Comparison of ENCODE assay signal across 1 cellular context in the genomic region with DNA sequence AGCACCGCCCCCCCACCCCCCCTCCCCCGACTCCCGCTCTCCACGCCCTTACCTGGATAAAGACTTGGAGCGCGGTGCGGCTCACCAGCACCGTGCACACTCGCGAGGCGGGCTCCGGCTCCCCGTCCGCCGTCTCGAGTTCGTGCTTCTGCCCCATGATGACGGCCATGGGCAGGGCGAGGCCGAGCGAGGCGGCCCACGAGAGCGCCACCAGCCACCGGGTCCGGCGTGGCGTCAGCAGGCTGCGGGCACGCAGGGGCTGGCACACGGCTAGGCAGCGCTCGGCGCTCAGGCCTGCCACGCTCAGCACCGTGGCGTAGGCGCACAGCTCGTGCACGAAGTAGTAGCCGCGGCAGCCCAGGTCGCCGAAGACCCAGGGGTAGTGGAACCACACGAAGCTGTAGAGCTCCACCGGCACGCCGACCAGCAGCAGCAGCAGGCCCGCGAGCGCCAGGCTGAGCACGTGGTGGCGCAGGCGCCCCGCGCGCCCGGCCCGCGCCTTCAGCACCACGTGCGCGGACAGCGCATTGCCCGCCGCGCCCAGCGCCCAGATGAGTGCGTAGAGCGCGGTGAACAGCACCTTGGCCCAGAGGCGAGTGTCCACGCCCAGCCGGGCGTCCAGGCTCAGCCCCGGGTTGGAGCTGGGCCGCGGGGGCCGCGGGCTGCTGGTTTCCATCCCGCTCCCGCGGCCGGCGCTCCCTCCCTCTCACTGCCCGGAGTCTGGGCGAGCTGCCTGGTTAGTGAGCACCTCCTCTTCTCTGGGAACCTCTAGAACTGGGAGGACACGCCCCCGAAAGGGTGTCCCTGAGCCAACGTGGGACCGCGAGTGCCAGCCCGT.
A peak's percentile ranks its signal among the peaks of the same experiment; 100 is the strongest.
TF ChIP-seq lines count a peak whose summit lies in the region.

A gene with protein sequence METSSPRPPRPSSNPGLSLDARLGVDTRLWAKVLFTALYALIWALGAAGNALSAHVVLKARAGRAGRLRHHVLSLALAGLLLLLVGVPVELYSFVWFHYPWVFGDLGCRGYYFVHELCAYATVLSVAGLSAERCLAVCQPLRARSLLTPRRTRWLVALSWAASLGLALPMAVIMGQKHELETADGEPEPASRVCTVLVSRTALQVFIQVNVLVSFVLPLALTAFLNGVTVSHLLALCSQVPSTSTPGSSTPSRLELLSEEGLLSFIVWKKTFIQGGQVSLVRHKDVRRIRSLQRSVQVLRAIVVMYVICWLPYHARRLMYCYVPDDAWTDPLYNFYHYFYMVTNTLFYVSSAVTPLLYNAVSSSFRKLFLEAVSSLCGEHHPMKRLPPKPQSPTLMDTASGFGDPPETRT (minus strand): TSS at position 742 of the 838 bp plus-strand sequence. CDS start 66 bp downstream, at position 676.

TF ChIP-seq in HepG2, 621 proteins besides CTCF, POLR2A, EP300 and RAD21 (continued from another document and continues in another):
- TF ChIP-seq, protein P1, sequence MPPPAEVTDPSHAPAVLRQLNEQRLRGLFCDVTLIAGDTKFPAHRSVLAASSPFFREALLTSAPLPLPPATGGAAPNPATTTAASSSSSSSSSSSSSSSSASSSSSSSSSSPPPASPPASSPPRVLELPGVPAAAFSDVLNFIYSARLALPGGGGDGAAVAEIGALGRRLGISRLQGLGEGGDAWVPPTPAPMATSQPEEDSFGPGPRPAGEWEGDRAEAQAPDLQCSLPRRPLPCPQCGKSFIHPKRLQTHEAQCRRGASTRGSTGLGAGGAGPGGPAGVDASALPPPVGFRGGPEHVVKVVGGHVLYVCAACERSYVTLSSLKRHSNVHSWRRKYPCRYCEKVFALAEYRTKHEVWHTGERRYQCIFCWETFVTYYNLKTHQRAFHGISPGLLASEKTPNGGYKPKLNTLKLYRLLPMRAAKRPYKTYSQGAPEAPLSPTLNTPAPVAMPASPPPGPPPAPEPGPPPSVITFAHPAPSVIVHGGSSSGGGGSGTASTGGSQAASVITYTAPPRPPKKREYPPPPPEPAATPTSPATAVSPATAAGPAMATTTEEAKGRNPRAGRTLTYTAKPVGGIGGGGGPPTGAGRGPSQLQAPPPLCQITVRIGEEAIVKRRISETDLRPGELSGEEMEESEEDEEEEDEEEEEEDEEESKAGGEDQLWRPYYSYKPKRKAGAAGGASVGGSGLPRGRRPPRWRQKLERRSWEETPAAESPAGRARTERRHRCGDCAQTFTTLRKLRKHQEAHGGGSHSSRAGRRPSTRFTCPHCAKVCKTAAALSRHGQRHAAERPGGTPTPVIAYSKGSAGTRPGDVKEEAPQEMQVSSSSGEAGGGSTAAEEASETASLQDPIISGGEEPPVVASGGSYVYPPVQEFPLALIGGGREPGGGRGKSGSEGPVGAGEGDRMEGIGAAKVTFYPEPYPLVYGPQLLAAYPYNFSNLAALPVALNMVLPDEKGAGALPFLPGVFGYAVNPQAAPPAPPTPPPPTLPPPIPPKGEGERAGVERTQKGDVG (CRISPR knock-in tag; IDR thresholded peaks at IDR 0.05; ENCODE audit: borderline replicate concordance), result no peak
- TF ChIP-seq MZF1 (CRISPR knock-in tag; IDR thresholded peaks at IDR 0.05; ENCODE audit: borderline replicate concordance) (no peak), HIVEP1 (CRISPR knock-in tag; IDR thresholded peaks at IDR 0.05) (peak; percentile 62; the same call in 1 of the 2 replicates), GFI1 (CRISPR knock-in tag; IDR thresholded peaks at IDR 0.05; ENCODE audit: borderline replicate concordance) (peak; percentile 88), ZNF441 (CRISPR knock-in tag; IDR thresholded peaks at IDR 0.05; ENCODE audit: borderline replicate concordance) (peak; percentile 97), RBFOX2 (IDR thresholded peaks at IDR 0.05; ENCODE audit: low read depth, low read length) (0 out of 2 replicates have a peak, but pooled peaks have one; percentile 18), PHF5A (CRISPR knock-in tag; IDR thresholded peaks at IDR 0.05; ENCODE audit: low read depth, unreplicated experiment) (peak; percentile 84), ZSCAN31 (CRISPR knock-in tag; IDR thresholded peaks at IDR 0.05; ENCODE audit: low read depth) (peak; percentile 100), ZNF557 (CRISPR knock-in tag; IDR thresholded peaks at IDR 0.05) (peak; percentile 98), NR3C1 (CRISPR knock-in tag; IDR thresholded peaks at IDR 0.05) (no peak; the same call in 1 of the 2 replicates), PAF1 (CRISPR knock-in tag; IDR thresholded peaks at IDR 0.05) (no peak), ZNF180 (CRISPR knock-in tag; IDR thresholded peaks at IDR 0.05; ENCODE audit: borderline replicate concordance, low read depth) (no peak; the same call in 1 of the 2 replicates), RXRB (CRISPR knock-in tag; IDR thresholded peaks at IDR 0.05; ENCODE audit: borderline replicate concordance) (peak; percentile 86), ZFP62 (CRISPR knock-in tag; IDR thresholded peaks at IDR 0.05) (no peak), SCMH1 (CRISPR knock-in tag; IDR thresholded peaks at IDR 0.05; ENCODE audit: borderline replicate concordance) (no peak), ZNF292 (CRISPR knock-in tag; IDR thresholded peaks at IDR 0.05; ENCODE audit: borderline replicate concordance, low read depth) (no peak), NONO (IDR thresholded peaks at IDR 0.05) (no peak), NONO (CRISPR knock-in tag; conservative IDR thresholded peaks at IDR 0.05) (peak; percentile 86), AGO2 (optimal IDR thresholded peaks at IDR 0.05; ENCODE audit: low read depth, low read length) (no peak), TOPORS (CRISPR knock-in tag; IDR thresholded peaks at IDR 0.05) (peak; percentile 100), ZEB1 (IDR thresholded peaks at IDR 0.05; ENCODE audit: insufficient replicate concordance, low read depth) (no peak), ZNF20 (CRISPR knock-in tag; IDR thresholded peaks at IDR 0.05) (no peak), STAG1 (CRISPR knock-in tag; IDR thresholded peaks at IDR 0.05) (peak; percentile 70), YEATS2 (CRISPR knock-in tag; IDR thresholded peaks at IDR 0.05; ENCODE audit: borderline replicate concordance) (peak; percentile 84; the same call in 1 of the 2 replicates), FOXK2 (IDR thresholded peaks at IDR 0.05) (no peak), HNF4A (CRISPR knock-in tag; IDR thresholded peaks at IDR 0.05) (no peak; the same call in 1 of the 2 replicates), BHLHE40 (IDR thresholded peaks at IDR 0.05; ENCODE audit: low read length) (peak; percentile 80), RAD51 (IDR thresholded peaks at IDR 0.05; ENCODE audit: borderline replicate concordance) (no peak)
- TF ChIP-seq, protein P2, sequence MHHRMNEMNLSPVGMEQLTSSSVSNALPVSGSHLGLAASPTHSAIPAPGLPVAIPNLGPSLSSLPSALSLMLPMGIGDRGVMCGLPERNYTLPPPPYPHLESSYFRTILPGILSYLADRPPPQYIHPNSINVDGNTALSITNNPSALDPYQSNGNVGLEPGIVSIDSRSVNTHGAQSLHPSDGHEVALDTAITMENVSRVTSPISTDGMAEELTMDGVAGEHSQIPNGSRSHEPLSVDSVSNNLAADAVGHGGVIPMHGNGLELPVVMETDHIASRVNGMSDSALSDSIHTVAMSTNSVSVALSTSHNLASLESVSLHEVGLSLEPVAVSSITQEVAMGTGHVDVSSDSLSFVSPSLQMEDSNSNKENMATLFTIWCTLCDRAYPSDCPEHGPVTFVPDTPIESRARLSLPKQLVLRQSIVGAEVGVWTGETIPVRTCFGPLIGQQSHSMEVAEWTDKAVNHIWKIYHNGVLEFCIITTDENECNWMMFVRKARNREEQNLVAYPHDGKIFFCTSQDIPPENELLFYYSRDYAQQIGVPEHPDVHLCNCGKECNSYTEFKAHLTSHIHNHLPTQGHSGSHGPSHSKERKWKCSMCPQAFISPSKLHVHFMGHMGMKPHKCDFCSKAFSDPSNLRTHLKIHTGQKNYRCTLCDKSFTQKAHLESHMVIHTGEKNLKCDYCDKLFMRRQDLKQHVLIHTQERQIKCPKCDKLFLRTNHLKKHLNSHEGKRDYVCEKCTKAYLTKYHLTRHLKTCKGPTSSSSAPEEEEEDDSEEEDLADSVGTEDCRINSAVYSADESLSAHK (CRISPR knock-in tag; IDR thresholded peaks at IDR 0.05; ENCODE audit: borderline replicate concordance), result peak; percentile 94
- TF ChIP-seq, protein P3, sequence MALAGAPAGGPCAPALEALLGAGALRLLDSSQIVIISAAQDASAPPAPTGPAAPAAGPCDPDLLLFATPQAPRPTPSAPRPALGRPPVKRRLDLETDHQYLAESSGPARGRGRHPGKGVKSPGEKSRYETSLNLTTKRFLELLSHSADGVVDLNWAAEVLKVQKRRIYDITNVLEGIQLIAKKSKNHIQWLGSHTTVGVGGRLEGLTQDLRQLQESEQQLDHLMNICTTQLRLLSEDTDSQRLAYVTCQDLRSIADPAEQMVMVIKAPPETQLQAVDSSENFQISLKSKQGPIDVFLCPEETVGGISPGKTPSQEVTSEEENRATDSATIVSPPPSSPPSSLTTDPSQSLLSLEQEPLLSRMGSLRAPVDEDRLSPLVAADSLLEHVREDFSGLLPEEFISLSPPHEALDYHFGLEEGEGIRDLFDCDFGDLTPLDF (CRISPR knock-in tag; IDR thresholded peaks at IDR 0.05), result peak; percentile 92
- TF ChIP-seq, protein P4, sequence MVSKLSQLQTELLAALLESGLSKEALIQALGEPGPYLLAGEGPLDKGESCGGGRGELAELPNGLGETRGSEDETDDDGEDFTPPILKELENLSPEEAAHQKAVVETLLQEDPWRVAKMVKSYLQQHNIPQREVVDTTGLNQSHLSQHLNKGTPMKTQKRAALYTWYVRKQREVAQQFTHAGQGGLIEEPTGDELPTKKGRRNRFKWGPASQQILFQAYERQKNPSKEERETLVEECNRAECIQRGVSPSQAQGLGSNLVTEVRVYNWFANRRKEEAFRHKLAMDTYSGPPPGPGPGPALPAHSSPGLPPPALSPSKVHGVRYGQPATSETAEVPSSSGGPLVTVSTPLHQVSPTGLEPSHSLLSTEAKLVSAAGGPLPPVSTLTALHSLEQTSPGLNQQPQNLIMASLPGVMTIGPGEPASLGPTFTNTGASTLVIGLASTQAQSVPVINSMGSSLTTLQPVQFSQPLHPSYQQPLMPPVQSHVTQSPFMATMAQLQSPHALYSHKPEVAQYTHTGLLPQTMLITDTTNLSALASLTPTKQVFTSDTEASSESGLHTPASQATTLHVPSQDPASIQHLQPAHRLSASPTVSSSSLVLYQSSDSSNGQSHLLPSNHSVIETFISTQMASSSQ (IDR thresholded peaks at IDR 0.05; ENCODE audit: low read depth), result no peak
- TF ChIP-seq, protein P4 (CRISPR knock-in tag; IDR thresholded peaks at IDR 0.05; ENCODE audit: borderline replicate concordance), result peak; percentile 78
- TF ChIP-seq, protein P5, sequence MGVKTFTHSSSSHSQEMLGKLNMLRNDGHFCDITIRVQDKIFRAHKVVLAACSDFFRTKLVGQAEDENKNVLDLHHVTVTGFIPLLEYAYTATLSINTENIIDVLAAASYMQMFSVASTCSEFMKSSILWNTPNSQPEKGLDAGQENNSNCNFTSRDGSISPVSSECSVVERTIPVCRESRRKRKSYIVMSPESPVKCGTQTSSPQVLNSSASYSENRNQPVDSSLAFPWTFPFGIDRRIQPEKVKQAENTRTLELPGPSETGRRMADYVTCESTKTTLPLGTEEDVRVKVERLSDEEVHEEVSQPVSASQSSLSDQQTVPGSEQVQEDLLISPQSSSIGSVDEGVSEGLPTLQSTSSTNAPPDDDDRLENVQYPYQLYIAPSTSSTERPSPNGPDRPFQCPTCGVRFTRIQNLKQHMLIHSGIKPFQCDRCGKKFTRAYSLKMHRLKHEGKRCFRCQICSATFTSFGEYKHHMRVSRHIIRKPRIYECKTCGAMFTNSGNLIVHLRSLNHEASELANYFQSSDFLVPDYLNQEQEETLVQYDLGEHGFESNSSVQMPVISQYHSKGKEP (CRISPR knock-in tag; IDR thresholded peaks at IDR 0.05), result peak; percentile 99
- TF ChIP-seq, protein P6, sequence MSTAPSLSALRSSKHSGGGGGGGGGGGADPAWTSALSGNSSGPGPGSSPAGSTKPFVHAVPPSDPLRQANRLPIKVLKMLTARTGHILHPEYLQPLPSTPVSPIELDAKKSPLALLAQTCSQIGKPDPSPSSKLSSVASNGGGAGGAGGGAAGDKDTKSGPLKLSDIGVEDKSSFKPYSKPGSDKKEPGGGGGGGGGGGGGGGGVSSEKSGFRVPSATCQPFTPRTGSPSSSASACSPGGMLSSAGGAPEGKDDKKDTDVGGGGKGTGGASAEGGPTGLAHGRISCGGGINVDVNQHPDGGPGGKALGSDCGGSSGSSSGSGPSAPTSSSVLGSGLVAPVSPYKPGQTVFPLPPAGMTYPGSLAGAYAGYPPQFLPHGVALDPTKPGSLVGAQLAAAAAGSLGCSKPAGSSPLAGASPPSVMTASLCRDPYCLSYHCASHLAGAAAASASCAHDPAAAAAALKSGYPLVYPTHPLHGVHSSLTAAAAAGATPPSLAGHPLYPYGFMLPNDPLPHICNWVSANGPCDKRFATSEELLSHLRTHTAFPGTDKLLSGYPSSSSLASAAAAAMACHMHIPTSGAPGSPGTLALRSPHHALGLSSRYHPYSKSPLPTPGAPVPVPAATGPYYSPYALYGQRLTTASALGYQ (CRISPR knock-in tag; IDR thresholded peaks at IDR 0.05), result peak; percentile 82
- TF ChIP-seq, protein P7, sequence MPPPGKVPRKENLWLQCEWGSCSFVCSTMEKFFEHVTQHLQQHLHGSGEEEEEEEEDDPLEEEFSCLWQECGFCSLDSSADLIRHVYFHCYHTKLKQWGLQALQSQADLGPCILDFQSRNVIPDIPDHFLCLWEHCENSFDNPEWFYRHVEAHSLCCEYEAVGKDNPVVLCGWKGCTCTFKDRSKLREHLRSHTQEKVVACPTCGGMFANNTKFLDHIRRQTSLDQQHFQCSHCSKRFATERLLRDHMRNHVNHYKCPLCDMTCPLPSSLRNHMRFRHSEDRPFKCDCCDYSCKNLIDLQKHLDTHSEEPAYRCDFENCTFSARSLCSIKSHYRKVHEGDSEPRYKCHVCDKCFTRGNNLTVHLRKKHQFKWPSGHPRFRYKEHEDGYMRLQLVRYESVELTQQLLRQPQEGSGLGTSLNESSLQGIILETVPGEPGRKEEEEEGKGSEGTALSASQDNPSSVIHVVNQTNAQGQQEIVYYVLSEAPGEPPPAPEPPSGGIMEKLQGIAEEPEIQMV (CRISPR knock-in tag; IDR thresholded peaks at IDR 0.05; ENCODE audit: low read depth), result peak; percentile 94
